ENCODE assay signal across 1 cellular context in genomic region chr18:74436158-74436755, GRCh38.
TF ChIP-seq lines count a peak whose summit lies in the region.

No MANE protein-coding gene starts in this region.

TF ChIP-seq in H1, 55 proteins besides CTCF, POLR2A, EP300 and RAD21 (continued from another document):
- TF ChIP-seq ATF2 (IDR thresholded peaks at IDR 0.05; ENCODE audit: low read length) = no peak
